In the genomic region with DNA sequence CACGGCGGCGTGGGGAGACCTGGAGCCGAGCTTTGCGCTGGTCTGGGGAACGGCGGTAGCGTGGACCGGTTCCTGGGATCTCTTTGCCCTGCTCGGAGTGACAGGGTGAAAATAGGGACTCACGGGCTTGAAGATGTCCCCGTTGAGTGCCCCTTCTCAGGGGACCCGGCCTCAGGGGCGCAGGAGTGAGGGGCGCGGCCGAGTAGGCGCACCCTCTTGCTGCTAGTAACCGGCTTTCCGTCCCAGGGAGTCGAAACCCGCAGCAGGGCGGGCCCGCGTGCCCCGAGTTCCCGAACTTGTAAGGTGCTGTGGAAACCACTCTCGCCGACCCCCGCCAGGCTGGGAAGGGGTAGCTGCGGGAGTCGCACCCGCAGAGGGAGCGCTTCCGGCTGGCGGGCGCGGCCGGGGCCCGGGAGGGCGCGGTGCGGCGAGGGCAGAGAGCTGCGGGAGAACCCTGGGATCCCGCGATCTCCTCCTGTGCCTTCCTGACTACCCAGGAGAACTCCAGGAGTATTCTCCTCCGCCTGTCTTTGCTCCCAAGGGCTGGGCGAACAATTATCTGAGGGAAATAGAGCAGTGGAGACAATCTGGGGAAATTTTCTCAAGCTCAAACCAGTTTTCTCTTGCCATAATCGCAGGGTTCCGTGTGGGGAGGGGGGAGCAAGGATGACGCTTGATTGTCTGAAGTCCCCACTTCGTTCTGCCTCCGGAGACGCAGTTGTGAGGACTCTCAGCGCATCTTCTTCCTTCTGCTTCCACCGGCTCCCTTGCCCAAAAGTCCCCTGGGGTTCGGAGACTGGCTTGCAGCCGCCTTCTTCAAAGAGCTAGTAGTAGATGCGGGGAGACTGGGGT, we compare ENCODE assay signal across 14 cellular contexts. TPM values are rescaled to one million over a fixed set of nuclear protein-coding genes. Genes with fewer than 3 reads are reported as not detected.
A peak's percentile ranks its signal among the peaks of the same experiment; 100 is the strongest.
DNase-seq lines count a peak whose midpoint lies in the region; ATAC-seq, FAIRE-seq and TF ChIP-seq lines count a peak whose summit lies in the region.
"Had no signal": no experiment of that assay in that cellular context is flagged by ENCODE, and none has a peak within 500 bp of the region (broad histone marks: within the 10 kb centered on the region; RNA-seq: fewer than 3 reads in every experiment).

No MANE protein-coding gene starts in this region.

- no peaks in the 10 kb centered on the region for H3F3A ChIP-seq in MM.1S (ENCODE audit: insufficient read depth, low read length)

- no peaks in the 10 kb centered on the region for H3K9me2 ChIP-seq in MM.1S (replicated peaks; ENCODE audit: insufficient read depth, low read length)

- 2% methylated on average over 58 to 60 of the region's 60 CpGs for WGBS in esophagus, 2 donors

- H4K20me1 ChIP-seq in MM.1S (ENCODE audit: insufficient read depth, low read length) = no peaks in the 10 kb centered on the region

- H3K9me3 ChIP-seq in MM.1S (replicated peaks; ENCODE audit: insufficient read depth, low read length) (no peaks in the 10 kb centered on the region), esophagus (ENCODE audit: control insufficient read depth in 2 of 2, insufficient read depth in 1 of 2, low read depth in 1 of 2, low read length in 1 of 2) (no peaks in the 10 kb centered on the region)
- H3K9me3 ChIP-seq: left lung had no signal

- no peaks in the 10 kb centered on the region for H3K79me2 ChIP-seq in MM.1S (ENCODE audit: low read length)

- H3K4me3 ChIP-seq in MM.1S (ENCODE audit: low read length) = peak overlapping the region; percentile 58
- H3K4me3 ChIP-seq in esophagus (ENCODE audit: low read depth in 1 of 2, low read length in 2 of 2) = peak overlapping the region; percentile 10 to 39
- H3K4me3 ChIP-seq: left lung had no signal

- no peak for FAIRE-seq in RCC 7860 (lab: Jason Lieb, UNC)
- FAIRE-seq: small intestine had no signal

- DNase-seq in ELF-1 (ENCODE audit: low read depth, low spot score) (peak; percentile 19), MM.1S (no peak), omental fat pad (ENCODE audit: low spot score) (no peak), OCI-M2 (lab: John Stamatoyannopoulos, UW; ENCODE audit: unreplicated experiment) (no peak), RCC 7860 (ENCODE audit: low spot score) (no peak)
- DNase-seq: DMS153, small intestine, T-cell had no signal

- TF ChIP-seq CTCF in MM.1S (IDR thresholded peaks at IDR 0.05; ENCODE audit: low read length) (no peak), omental fat pad (IDR thresholded peaks at IDR 0.05) (no peak)

- H3K4me1 ChIP-seq in MM.1S (ENCODE audit: low read length) (no peaks in the 10 kb centered on the region), esophagus (ENCODE audit: control insufficient read depth in 2 of 2, insufficient read depth in 2 of 2, low read length in 1 of 2) (peaks cover 4 to 11% of the 10 kb centered on the region in 2 donors)

- ATAC-seq in omental fat pad (ENCODE audit: low FRiP score) = peak; percentile 6
- ATAC-seq in GM19035 (IDR thresholded peaks at IDR 0.05; ENCODE audit: unreplicated experiment) = no peak
- no peak for ATAC-seq in HG03159 (IDR thresholded peaks at IDR 0.05; ENCODE audit: unreplicated experiment)
- ATAC-seq: left lung, T-cell had no signal

- H3K27ac ChIP-seq in MM.1S (ENCODE audit: low read length) (no peak overlapping the region), esophagus (ENCODE audit: low read depth in 2 of 2, low read length in 1 of 2) (no peak overlapping the region)
- H3K27ac ChIP-seq: epithelial cell of prostate, left lung had no signal

- H3K36me3 ChIP-seq in MM.1S (replicated peaks; ENCODE audit: insufficient read depth, low read length) (no peaks in the 10 kb centered on the region), esophagus (ENCODE audit: control insufficient read depth in 2 of 2, insufficient read depth in 2 of 2, low read length in 1 of 2) (no peaks in the 10 kb centered on the region)
- H3K36me3 ChIP-seq: left lung had no signal

- peak overlapping the region; percentile 80 for H3K4me2 ChIP-seq in MM.1S (ENCODE audit: low read depth, low read length)

- peak overlapping the region; percentile 62; the same call in 1 of the 2 replicates for H2AFZ ChIP-seq in MM.1S (ENCODE audit: low read length)

- no peak overlapping the region for H3K9ac ChIP-seq in MM.1S (ENCODE audit: low read length)

- H3K27me3 ChIP-seq in MM.1S (replicated peaks; ENCODE audit: insufficient read depth, low read length) (0 out of 2 replicates have a peak, but pooled peaks cover 6% of the 10 kb centered on the region), esophagus (ENCODE audit: control insufficient read depth in 1 of 2, insufficient read depth in 2 of 2, low read length in 2 of 2) (peaks cover 6 to 25% of the 10 kb centered on the region in 2 donors)

RNA-seq across cellular contexts. Expression of a gene that starts 0.7 kb away (rescaled TPM):
- polyA plus RNA-seq in esophagus = under 1 TPM; 0.04 to 0.08 TPM
- 1 to 10 TPM in 1 of 4 donors, under 1 TPM in 1, not detected in 2; 0.48 to 1.3 TPM for total RNA-seq in omental fat pad
- total RNA-seq: activated CD8-positive, alpha-beta memory T cell treated with anti-CD3 and anti-CD28 coated beads for 36 hours; left lung; T-cell had no signal
